16 cellular contexts compared by ENCODE assay signal in the genomic region with DNA sequence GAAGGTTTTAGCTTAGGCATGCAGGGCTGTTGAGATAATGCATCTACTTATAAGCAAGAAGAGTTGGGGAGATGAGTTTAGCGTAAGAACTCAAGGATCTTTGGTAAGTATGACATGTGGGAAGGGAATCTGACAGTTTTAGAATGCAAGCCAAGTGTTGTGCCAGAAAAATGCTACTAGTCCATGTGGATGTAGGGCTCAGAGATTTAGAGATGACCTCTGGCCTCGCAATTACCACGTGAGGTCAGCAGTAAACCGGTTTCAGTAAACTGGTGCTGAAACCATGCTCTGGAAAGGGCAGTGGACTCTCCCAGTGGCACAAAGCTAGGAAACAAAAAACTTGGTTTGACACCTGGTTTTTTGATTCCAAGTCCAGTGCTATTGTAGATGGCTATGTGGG. TPM values are rescaled to one million over a fixed set of nuclear protein-coding genes. Genes with fewer than 3 reads are reported as not detected.
A peak's percentile ranks its signal among the peaks of the same experiment; 100 is the strongest.
DNase-seq lines count a peak whose midpoint lies in the region; ATAC-seq and TF ChIP-seq lines count a peak whose summit lies in the region.
"Had no signal": no experiment of that assay in that cellular context is flagged by ENCODE, and none has a peak within 500 bp of the region (broad histone marks: within the 10 kb centered on the region; RNA-seq: fewer than 3 reads in every experiment).

No MANE protein-coding gene starts in this region.

- H2BK5ac ChIP-seq in trophoblast cell (ENCODE audit: low read depth, low read length, poor library complexity) = no peak overlapping the region

- no peaks in the 10 kb centered on the region for H3K27me3 ChIP-seq in trophoblast cell (ENCODE audit: insufficient read depth, low read length)
- H3K27me3 ChIP-seq: BLaER1 had no signal

- H3K36me3 Mint-ChIP-seq in activated T-helper 17 cell treated with anti-CD3 and anti-CD28 coated beads, Interleukin-2, amount 50 U/mL, for 72 hours (ENCODE audit: low read depth) = peaks cover 34% of the 10 kb centered on the region

- peaks cover 3% of the 10 kb centered on the region for H3K79me2 ChIP-seq in trophoblast cell (ENCODE audit: control insufficient read depth, insufficient read depth, low read length, poor library complexity)

- ATAC-seq in activated T-helper 17 cell treated with anti-CD3 and anti-CD28 coated beads, Interleukin-2, amount 50 U/mL, for 72 hours (replicated peaks) = no peak

- no peak overlapping the region for H2BK12ac ChIP-seq in trophoblast cell (ENCODE audit: low read length)

- H4K12ac ChIP-seq in trophoblast cell (ENCODE audit: low read depth, low read length) = no peak overlapping the region

- H3K9me3 Mint-ChIP-seq in activated T-helper 17 cell treated with anti-CD3 and anti-CD28 coated beads, Interleukin-2, amount 50 U/mL, for 72 hours = no peaks in the 10 kb centered on the region
- H3K9me3 Mint-ChIP-seq: CD4-positive, CD25-positive, alpha-beta regulatory T cell; H9 had no signal

- no peak overlapping the region for H3K18ac ChIP-seq in trophoblast cell (ENCODE audit: low read length)

- TF ChIP-seq CTCF in C4-2B (conservative IDR thresholded peaks at IDR 0.05) (no peak), fibroblast of villous mesenchyme (IDR thresholded peaks at IDR 0.05; ENCODE audit: insufficient read depth, low read depth, low read length) (no peak)

- peaks cover 13% of the 10 kb centered on the region for H3K79me1 ChIP-seq in trophoblast cell (ENCODE audit: low read length)

- H2AFZ ChIP-seq in trophoblast cell (ENCODE audit: insufficient read depth, low read length, poor library complexity) = no peak overlapping the region

- no peak overlapping the region for H4K91ac ChIP-seq in trophoblast cell (ENCODE audit: low read depth, low read length)

- DNase-seq in M059J (ENCODE audit: low read depth) = peak; percentile 46
- DNase-seq in fibroblast of villous mesenchyme (ENCODE audit: low read depth) = peak; percentile 72
- DNase-seq in trophoblast cell = peak; percentile 30 to 64
- no peak for DNase-seq in KBM-7
- no peak for DNase-seq in hippocampal formation (lab: John Stamatoyannopoulos, UW)
- DNase-seq: 8988T; AML-193; Calu3; CD4-positive, CD25-positive, alpha-beta regulatory T cell; DMS 273 treated with DMSO at 0.1 percent for 48 hours; GOT3; H9 had no signal

- peaks cover 33 to 51% of the 10 kb centered on the region in 2 experiments for H3K36me3 ChIP-seq in trophoblast cell (ENCODE audit: control insufficient read depth in 1 of 2, insufficient read depth in 2 of 2, low read length in 2 of 2)

- H2BK120ac ChIP-seq in trophoblast cell (ENCODE audit: insufficient read depth, low read length, poor library complexity) = no peak overlapping the region

- peaks cover 2% of the 10 kb centered on the region for H3K4me1 Mint-ChIP-seq in activated T-helper 17 cell treated with anti-CD3 and anti-CD28 coated beads, Interleukin-2, amount 50 U/mL, for 72 hours
- H3K4me1 Mint-ChIP-seq: CD4-positive, CD25-positive, alpha-beta regulatory T cell; H9 had no signal

- no peak overlapping the region for H4K8ac ChIP-seq in trophoblast cell (ENCODE audit: low read depth, low read length)

- no peak overlapping the region for H3K27ac Mint-ChIP-seq in activated T-helper 17 cell treated with anti-CD3 and anti-CD28 coated beads, Interleukin-2, amount 50 U/mL, for 72 hours
- H3K27ac Mint-ChIP-seq: CD4-positive, CD25-positive, alpha-beta regulatory T cell; H9 had no signal

- H3K4me2 ChIP-seq in trophoblast cell (ENCODE audit: low read length) = no peak overlapping the region
- H3K4me2 ChIP-seq: BLaER1 had no signal

- no peak overlapping the region for H3K4me3 Mint-ChIP-seq in activated T-helper 17 cell treated with anti-CD3 and anti-CD28 coated beads, Interleukin-2, amount 50 U/mL, for 72 hours
- H3K4me3 Mint-ChIP-seq: CD4-positive, CD25-positive, alpha-beta regulatory T cell had no signal

- in situ Hi-C loops in KBM-7 (cut with MboI; ENCODE audit: low pct_unique_long_range_greater_than_20kb, low sequenced_read_pairs) = no loop called here

- H3K4me3 ChIP-seq in fibroblast of villous mesenchyme (ENCODE audit: low read depth, low read length) (no peak overlapping the region), trophoblast cell (ENCODE audit: low read depth, low read length) (no peak overlapping the region)
- H3K4me3 ChIP-seq: BLaER1 had no signal

- H3K27me3 Mint-ChIP-seq in activated T-helper 17 cell treated with anti-CD3 and anti-CD28 coated beads, Interleukin-2, amount 50 U/mL, for 72 hours = peaks cover under 1% of the 10 kb centered on the region
- H3K27me3 Mint-ChIP-seq: CD4-positive, CD25-positive, alpha-beta regulatory T cell had no signal

- H3K14ac ChIP-seq in trophoblast cell (ENCODE audit: low read length) = no peak overlapping the region

- no peak overlapping the region for H3K4ac ChIP-seq in trophoblast cell (ENCODE audit: low read depth, low read length)

- no peak overlapping the region for H3K9ac ChIP-seq in trophoblast cell (ENCODE audit: low read length)
- H3K9ac ChIP-seq: BLaER1 had no signal

- peaks cover 4% of the 10 kb centered on the region for H3K9me3 ChIP-seq in trophoblast cell (ENCODE audit: insufficient read depth, low read depth, low read length)
- H3K9me3 ChIP-seq: BLaER1 had no signal

- no CpG with 5 or more reads among the region's 4 CpGs for WGBS in trophoblast cell (ENCODE audit: extremely low coverage, insufficient coverage, insufficient read length)

- no peak overlapping the region for H2AK5ac ChIP-seq in trophoblast cell (ENCODE audit: low read length)

- H3K23ac ChIP-seq in trophoblast cell (ENCODE audit: low read length) = no peak overlapping the region

- peaks cover 24 to 33% of the 10 kb centered on the region in 2 experiments for H3K4me1 ChIP-seq in trophoblast cell (ENCODE audit: control insufficient read depth in 1 of 2, insufficient read depth in 2 of 2, low read length in 2 of 2)

- H3K27ac ChIP-seq in C4-2B (peak overlapping the region; percentile 9; the same call in 1 of the 2 replicates), trophoblast cell (ENCODE audit: low read depth, low read length) (no peak overlapping the region)
- H3K27ac ChIP-seq: BLaER1 had no signal

RNA-seq across cellular contexts. Expression of gene MRPL16, which starts 18.9 kb away (rescaled TPM):
- total RNA-seq in M059J (2014; rRNA removed; shearing (Covaris generic)) = 57.2 and 65.7 TPM in 2 replicates
- 37.4 and 44.5 TPM in 2 replicates for total RNA-seq in fibroblast of villous mesenchyme
- polyA plus RNA-seq in trophoblast cell (2013) = 23.6 and 25.0 TPM in 2 replicates
- total RNA-seq in activated T-helper 17 cell treated with anti-CD3 and anti-CD28 coated beads, Interleukin-2, amount 50 U/mL, for 72 hours = 10 to 100 TPM; 51.2 to 92.8 TPM

RNA-seq across cellular contexts. Expression of gene STX3, which starts 36.5 kb away (rescaled TPM):
- 35.1 and 52.7 TPM in 2 replicates for total RNA-seq in M059J (2014; rRNA removed; shearing (Covaris generic))
- total RNA-seq in fibroblast of villous mesenchyme = 33.7 and 38.7 TPM in 2 replicates
- polyA plus RNA-seq in trophoblast cell (2013) = 90.1 and 92.6 TPM in 2 replicates
- 10 to 100 TPM in 1 of 2 donors, 1 to 10 TPM in 1; 9.5 to 12.6 TPM for total RNA-seq in activated T-helper 17 cell treated with anti-CD3 and anti-CD28 coated beads, Interleukin-2, amount 50 U/mL, for 72 hours

RNA-seq across cellular contexts. Expression of gene CBLIF, which starts 53.7 kb away (rescaled TPM):
- not detected in 2 replicates for total RNA-seq in M059J (2014; rRNA removed; shearing (Covaris generic))
- total RNA-seq in fibroblast of villous mesenchyme = not detected in 2 replicates
- polyA plus RNA-seq in trophoblast cell (2013) = not detected in 2 replicates
- not detected for total RNA-seq in activated T-helper 17 cell treated with anti-CD3 and anti-CD28 coated beads, Interleukin-2, amount 50 U/mL, for 72 hours
- total RNA-seq: Calu3; CD4-positive, CD25-positive, alpha-beta regulatory T cell; Daoy; H9 had no signal
- polyA plus RNA-seq: CD4-positive, CD25-positive, alpha-beta regulatory T cell had no signal

Comparison
In these comparisons a context has a peak if more than half of its experiments do, and no peak if none do; other contexts are left out.
1. DNase-seq: peak in M059J (single experiment), fibroblast of villous mesenchyme (single experiment) and trophoblast cell (2 of 2); none in KBM-7 (single experiment) and hippocampal formation (0 of 2).